ENCODE assay signal across 9 cellular contexts in genomic region chr11:18321622-18321990, GRCh38. TPM values are rescaled to one million over a fixed set of nuclear protein-coding genes. Genes with fewer than 3 reads are reported as not detected.
A peak's percentile ranks its signal among the peaks of the same experiment; 100 is the strongest.
DNase-seq lines count a peak whose midpoint lies in the region; FAIRE-seq and TF ChIP-seq lines count a peak whose summit lies in the region.
"Had no signal": no experiment of that assay in that cellular context is flagged by ENCODE, and none has a peak within 500 bp of the region (broad histone marks: within the 10 kb centered on the region; RNA-seq: fewer than 3 reads in every experiment).

No MANE protein-coding gene starts in this region.

- peak overlapping the region; percentile 93 to 98 for H3K4me3 Mint-ChIP-seq in H9
- H3K4me3 Mint-ChIP-seq in neural crest cell, result peak overlapping the region; percentile 100

- peak overlapping the region; percentile 100 for H3K27ac Mint-ChIP-seq in H9
- peak overlapping the region; percentile 100 for H3K27ac Mint-ChIP-seq in neural crest cell (ENCODE audit: unreplicated experiment)

- H2AK5ac ChIP-seq in H9 (ENCODE audit: insufficient read length, low read length) (no peak overlapping the region), H1 (ENCODE audit: low read depth, low read length) (0 out of 2 replicates have a peak overlapping the region, but pooled peaks have one; percentile 9)

- H3K79me1 ChIP-seq in H9 (ENCODE audit: insufficient read depth, low read depth, low read length, poor library complexity, severe bottlenecking) (no peaks in the 10 kb centered on the region), H1 (ENCODE audit: low read depth, low read length) (no peaks in the 10 kb centered on the region)

- H3K23me2 ChIP-seq in H9 (ENCODE audit: insufficient read length, low read depth, low read length, poor library complexity, severe bottlenecking) (peaks cover 7% of the 10 kb centered on the region), H1 (ENCODE audit: low read depth, low read length) (peaks cover 11% of the 10 kb centered on the region)

- H3K4me1 Mint-ChIP-seq in H9 (peaks cover 26 to 35% of the 10 kb centered on the region in 2 experiments), neural crest cell (peaks cover 69% of the 10 kb centered on the region)

- H3K27me3 ChIP-seq in H9 (ENCODE audit: insufficient read depth, low read length), result no peaks in the 10 kb centered on the region
- H3K27me3 ChIP-seq in OCI-LY3 (ENCODE audit: low read depth, low read length), result no peaks in the 10 kb centered on the region
- H3K27me3 ChIP-seq in H1 (replicated peaks in 1 of 4; ENCODE audit: control insufficient read depth in 3 of 4, extremely low read depth in 1 of 4, insufficient read depth in 3 of 4, low read length in 3 of 4), result no peaks in the 10 kb centered on the region

- H3K23ac ChIP-seq in H9 (ENCODE audit: insufficient read length, low read depth, low read length) (no peak overlapping the region), H1 (ENCODE audit: insufficient read length) (no peak overlapping the region)

- H3K9ac ChIP-seq in H9 (ENCODE audit: extremely low read depth, insufficient read length, low read length), result peak overlapping the region; percentile 91
- H3K9ac ChIP-seq in OCI-LY3 (ENCODE audit: low read length), result peak overlapping the region; percentile 95
- H3K9ac ChIP-seq in H1 (replicated peaks in 1 of 4; ENCODE audit: extremely low read depth in 1 of 4, low read depth in 3 of 4, low read length in 3 of 4), result peak overlapping the region; percentile 91 to 100 (median 98)

- TF ChIP-seq RAD21 in H1 (IDR thresholded peaks at IDR 0.05 in 1 of 2, conservative IDR thresholded peaks at IDR 0.05 in 1 of 2; ENCODE audit: low read depth in 2 of 2, low read length in 2 of 2), result no peak

- H4K8ac ChIP-seq in H9 (replicated peaks; ENCODE audit: insufficient read length, low read depth, low read length) (no peak overlapping the region), H1 (ENCODE audit: extremely low read depth, insufficient read depth, low read length) (peak overlapping the region; percentile 66)

- no peak for TF ChIP-seq EP300 in H1 (IDR thresholded peaks at IDR 0.05; ENCODE audit: borderline replicate concordance in 1 of 2, low read depth in 2 of 2, low read length in 2 of 2)

- H3K79me2 ChIP-seq in H9 (ENCODE audit: insufficient read depth, low read length) (peaks cover 35% of the 10 kb centered on the region; the same call in 1 of the 2 replicates), OCI-LY3 (ENCODE audit: low read length) (peaks cover 93% of the 10 kb centered on the region), H1 (ENCODE audit: control insufficient read depth in 1 of 2, insufficient read depth in 2 of 2, low read length in 2 of 2) (peaks cover 14 to 82% of the 10 kb centered on the region in 2 experiments; a peak in 3 of 4 replicates)

- no peak for FAIRE-seq in H1 (lab: Jason Lieb, UNC)

- H4K20me1 ChIP-seq in H9 (ENCODE audit: control insufficient read depth, insufficient read depth, insufficient read length), result no peaks in the 10 kb centered on the region
- H4K20me1 ChIP-seq in OCI-LY3 (ENCODE audit: insufficient read depth, low read length), result peaks cover 15% of the 10 kb centered on the region; the same call in 1 of the 2 replicates
- peaks cover 0 to 2% of the 10 kb centered on the region in 2 experiments for H4K20me1 ChIP-seq in H1 (replicated peaks in 1 of 2; ENCODE audit: control insufficient read depth in 1 of 2, insufficient read depth in 2 of 2, low read length in 2 of 2)

- H4K5ac ChIP-seq in H9 (ENCODE audit: insufficient read length, low read depth, low read length) (no peak overlapping the region), H1 (ENCODE audit: insufficient read length, low read depth, low read length) (peak overlapping the region; percentile 26)

- H2BK5ac ChIP-seq in H9 (ENCODE audit: insufficient read length, low read length), result no peak overlapping the region
- peak overlapping the region; percentile 100; the same call in 1 of the 2 replicates for H2BK5ac ChIP-seq in H1 (ENCODE audit: low read depth, low read length)

- TF ChIP-seq CTCF in GM12864 (IDR thresholded peaks at IDR 0.05; ENCODE audit: low read depth, low read length, missing control alignments), result no peak
- no peak for TF ChIP-seq CTCF in H9 (conservative IDR thresholded peaks at IDR 0.05)
- TF ChIP-seq CTCF in OCI-LY3 (IDR thresholded peaks at IDR 0.05; ENCODE audit: low read depth, low read length), result no peak
- TF ChIP-seq CTCF in H1 (IDR thresholded peaks at IDR 0.05; ENCODE audit: control extremely low read depth in 1 of 3, insufficient read depth in 1 of 3, low read depth in 1 of 3, low read length in 3 of 3), result no peak
- TF ChIP-seq CTCF in neural crest cell (conservative IDR thresholded peaks at IDR 0.05), result peak; percentile 25

- no peak overlapping the region for H3K4ac ChIP-seq in H9 (ENCODE audit: low read depth, low read length)
- H3K4ac ChIP-seq in H1 (replicated peaks; ENCODE audit: insufficient read length, low read depth, low read length), result no peak overlapping the region

- H3K14ac ChIP-seq in H9 (ENCODE audit: insufficient read depth, low read length), result peak overlapping the region; percentile 30; the same call in 1 of the 2 replicates
- H3K14ac ChIP-seq in H1 (ENCODE audit: insufficient read length), result peak overlapping the region; percentile 84

- H3K36me3 ChIP-seq in OCI-LY3 (replicated peaks; ENCODE audit: low read depth, low read length) (peaks cover 21% of the 10 kb centered on the region), H1 (ENCODE audit: control insufficient read depth in 2 of 4, insufficient read depth in 4 of 4, low read length in 3 of 4) (peaks cover 0 to 6% (median 0%) of the 10 kb centered on the region in 4 experiments; a peak in 1 of 8 replicates)

- H3K27ac ChIP-seq in H9 (ENCODE audit: insufficient read length, low read depth, low read length) (peak overlapping the region; percentile 19), OCI-LY3 (ENCODE audit: low read length) (peak overlapping the region; percentile 92), H1 (ENCODE audit: low read depth, low read length) (peak overlapping the region; percentile 100)

- H4K91ac ChIP-seq in H9 (ENCODE audit: insufficient read length, low read depth, low read length), result no peak overlapping the region
- no peak overlapping the region for H4K91ac ChIP-seq in H1 (replicated peaks; ENCODE audit: insufficient read length, low read length)

- POLR2A ChIA-PET in H1 (lab: Charles Lee; ENCODE audit: partially characterized antibody), result interaction anchor here (0.7 to 3.6 kb wide), 7 partner anchors 9 to 205 kb away, joined by 3 to 24 read pairs (median 9); partner anchors contain the start of genes LDHA and TSG101

- H3K27me3 Mint-ChIP-seq in H9 (ENCODE audit: low read depth) (no peaks in the 10 kb centered on the region), neural crest cell (ENCODE audit: low read depth) (no peaks in the 10 kb centered on the region)

- no peak overlapping the region for H2BK15ac ChIP-seq in H9 (ENCODE audit: low read depth, low read length)
- no peak overlapping the region for H2BK15ac ChIP-seq in H1 (ENCODE audit: low read length)

- H3K36me3 Mint-ChIP-seq in H9 (ENCODE audit: insufficient read depth in 1 of 3, low read depth in 3 of 3) (peaks cover 2 to 27% (median 23%) of the 10 kb centered on the region in 3 experiments; a peak in 6 of 7 replicates), neural crest cell (ENCODE audit: low read depth) (no peaks in the 10 kb centered on the region)

- WGBS in H9 (ENCODE audit: extremely low coverage, insufficient read length, low lambda C conversion rate), result no CpG with 5 or more reads among the region's 3 CpGs
- WGBS in H1 (ENCODE audit: extremely low coverage in 1 of 2, insufficient coverage in 1 of 2, insufficient read length in 1 of 2, insufficient replicate concordance in 2 of 2, low coverage in 1 of 2, low lambda C conversion rate in 2 of 2, missing lambda C conversion rate in 1 of 2), 2 experiments, result 0% methylated on average over 3 of the region's 3 CpGs; no CpG with 5 or more reads in 1 of the 2 experiments

- H3K4me1 ChIP-seq in H9 (ENCODE audit: insufficient read depth, low read length) (no peaks in the 10 kb centered on the region; the same call in 1 of the 2 replicates), OCI-LY3 (ENCODE audit: low read length) (peaks cover 42% of the 10 kb centered on the region), H1 (replicated peaks in 1 of 4; ENCODE audit: control insufficient read depth in 3 of 4, insufficient read depth in 4 of 4, low read length in 3 of 4) (no peaks in the 10 kb centered on the region; a peak in 2 of 7 replicates)

- H3K18ac ChIP-seq in H9 (ENCODE audit: insufficient read length, low read depth, low read length) (peak overlapping the region; percentile 6), H1 (ENCODE audit: extremely low read depth, low read length) (no peak overlapping the region)

- H2BK12ac ChIP-seq in H9 (ENCODE audit: insufficient read length, low read depth, low read length), result no peak overlapping the region
- no peak overlapping the region for H2BK12ac ChIP-seq in H1 (ENCODE audit: low read depth, low read length)

- H3K9me3 ChIP-seq in H9 (ENCODE audit: control insufficient read depth, low read depth, low read length) (no peaks in the 10 kb centered on the region), OCI-LY3 (ENCODE audit: insufficient read depth, low read length) (no peaks in the 10 kb centered on the region), H1 (ENCODE audit: insufficient read depth in 2 of 2, low read depth in 1 of 2, low read length in 1 of 2) (no peaks in the 10 kb centered on the region)

- H3K56ac ChIP-seq in H9 (ENCODE audit: insufficient read length, low read depth, low read length) (no peak overlapping the region), H1 (replicated peaks; ENCODE audit: insufficient read length, low read depth, low read length) (peak overlapping the region; percentile 42)

- no peak for TF ChIP-seq POLR2A in H1 (IDR thresholded peaks at IDR 0.05; ENCODE audit: control extremely low read depth in 1 of 2, low read depth in 2 of 2, low read length in 2 of 2)

- no peak overlapping the region for H3T11ph ChIP-seq in H9 (ENCODE audit: low read length)

- H3K9me3 Mint-ChIP-seq in H9 (no peaks in the 10 kb centered on the region; a peak in 1 of 5 replicates), neural crest cell (no peaks in the 10 kb centered on the region)

- CTCF ChIA-PET in H1 (lab: Charles Lee; ENCODE audit: partially characterized antibody), result interaction anchor here (1.1 kb wide), 1 partner anchor 400 kb away, joined by 5 read pairs; no protein-coding TSS in a partner anchor

- H2BK20ac ChIP-seq in H9 (ENCODE audit: low read depth, low read length, poor library complexity, severe bottlenecking) (no peak overlapping the region), H1 (ENCODE audit: low read length) (no peak overlapping the region)

- DNase-seq in GM12864 (ENCODE audit: low read depth) (no peak), H9 (no peak), H1 (ENCODE audit: low read depth in 1 of 2, low spot score in 2 of 2) (no peak), neural crest cell (ENCODE audit: low read depth, low spot score) (no peak), ecto neural progenitor cell (ENCODE audit: low spot score) (no peak), kidney tubule cell (ENCODE audit: low spot score) (no peak), COLO668 (lab: John Stamatoyannopoulos, UW; ENCODE audit: unreplicated experiment) (no peak)

- H2BK120ac ChIP-seq in H9 (ENCODE audit: low read depth, low read length, poor library complexity, severe bottlenecking) (no peak overlapping the region), H1 (replicated peaks; ENCODE audit: low read depth, low read length) (no peak overlapping the region)

- peak overlapping the region; percentile 98 for H3K4me2 ChIP-seq in H9 (ENCODE audit: insufficient read depth, insufficient read length, low read length)
- peak overlapping the region; percentile 79 for H3K4me2 ChIP-seq in OCI-LY3 (ENCODE audit: low read length)
- peak overlapping the region; percentile 77 to 89 for H3K4me2 ChIP-seq in H1 (ENCODE audit: insufficient read depth in 1 of 2, low read depth in 2 of 2, low read length in 2 of 2)

- H2AFZ ChIP-seq in H9 (ENCODE audit: low read length) (peak overlapping the region; percentile 10), OCI-LY3 (ENCODE audit: low read depth, low read length) (peak overlapping the region; percentile 49), H1 (ENCODE audit: low read length) (peak overlapping the region; percentile 59)

- H3K4me3 ChIP-seq in GM12864 (ENCODE audit: low read depth, low read length), result peak overlapping the region; percentile 74
- peak overlapping the region; percentile 91 for H3K4me3 ChIP-seq in OCI-LY3 (ENCODE audit: low read length)
- peak overlapping the region; percentile 75 to 92 (median 86) for H3K4me3 ChIP-seq in H1 (ENCODE audit: extremely low read depth in 1 of 4, insufficient read depth in 2 of 4, low read depth in 3 of 4, low read length in 4 of 4)

RNA-seq across cellular contexts. Expression of gene HPS5, which starts 0.3 kb away (rescaled TPM):
- total RNA-seq in H9 (2021) (15.4 TPM in 2 replicates), neural crest cell (23.9 and 24.2 TPM in 2 replicates)
- 16.7 and 18.5 TPM in 2 replicates for total RNA-seq in H1 (2021; fragmentation: NEBNext Ultra II Directional; extraction: Animal tissue kit (Norgen Biotek cat#: 25700))
- polyA plus RNA-seq in H1 (2011; rRNA removed), result 3.9 and 5.0 TPM in 2 replicates
- 7.9 TPM for polyA plus RNA-seq in H1 (2011; cell fraction: cytosol; rRNA removed)
- 4.8 TPM for polyA plus RNA-seq in H1 (2011; cell fraction: nucleus; rRNA removed)
- polyA plus RNA-seq in H1 (2012, experiment 1 of 2), result 7.5 to 12.8 TPM (median 10.5 TPM) in 4 replicates
- polyA plus RNA-seq in H1 (2012, experiment 2 of 2), result 0.72 TPM
- polyA plus RNA-seq in H1 (2013, experiment 1 of 2), result 8.1 TPM
- 7.4 TPM for polyA plus RNA-seq in H1 (2013, experiment 2 of 2)
- 20.2 and 23.0 TPM in 2 replicates for polyA minus RNA-seq in H1 (2011; rRNA and poly(A)+ RNA removed)
- polyA minus RNA-seq in H1 (2011; cell fraction: cytosol; rRNA and poly(A)+ RNA removed), result 11.0 TPM
- polyA minus RNA-seq in H1 (2011; cell fraction: nucleus; rRNA and poly(A)+ RNA removed), result 19.3 TPM

RNA-seq across cellular contexts. Expression of gene GTF2H1, which starts 0.8 kb away (rescaled TPM):
- 39.4 and 39.5 TPM in 2 replicates for total RNA-seq in H9 (2021)
- 26.3 and 28.0 TPM in 2 replicates for total RNA-seq in H1 (2021; fragmentation: NEBNext Ultra II Directional; extraction: Animal tissue kit (Norgen Biotek cat#: 25700))
- 9.1 and 9.3 TPM in 2 replicates for polyA plus RNA-seq in H1 (2011; rRNA removed)
- polyA plus RNA-seq in H1 (2011; cell fraction: cytosol; rRNA removed), result 13.2 TPM
- 17.3 TPM for polyA plus RNA-seq in H1 (2011; cell fraction: nucleus; rRNA removed)
- 12.8 to 22.2 TPM (median 16.6 TPM) in 4 replicates for polyA plus RNA-seq in H1 (2012, experiment 1 of 2)
- polyA plus RNA-seq in H1 (2012, experiment 2 of 2), result 1.7 TPM
- polyA plus RNA-seq in H1 (2013, experiment 1 of 2), result 16.9 TPM
- polyA plus RNA-seq in H1 (2013, experiment 2 of 2), result 16.1 TPM
- polyA minus RNA-seq in H1 (2011; rRNA and poly(A)+ RNA removed), result 21.8 and 34.5 TPM in 2 replicates
- 17.3 TPM for polyA minus RNA-seq in H1 (2011; cell fraction: cytosol; rRNA and poly(A)+ RNA removed)
- 35.7 TPM for polyA minus RNA-seq in H1 (2011; cell fraction: nucleus; rRNA and poly(A)+ RNA removed)
- total RNA-seq in neural crest cell, result 39.5 and 41.7 TPM in 2 replicates

RNA-seq across cellular contexts. Expression of gene SAA1, which starts 55.5 kb away (rescaled TPM):
- total RNA-seq in H9 (2021) (not detected in 2 replicates), neural crest cell (not detected in 2 replicates)
- not detected in 2 replicates for total RNA-seq in H1 (2021; fragmentation: NEBNext Ultra II Directional; extraction: Animal tissue kit (Norgen Biotek cat#: 25700))
- 0.41 TPM in 1 of 2 replicates, not detected in the other for polyA plus RNA-seq in H1 (2011; rRNA removed)
- 0.21 TPM for polyA plus RNA-seq in H1 (2011; cell fraction: cytosol; rRNA removed)
- polyA plus RNA-seq in H1 (2011; cell fraction: nucleus; rRNA removed), result 0.43 TPM
- polyA plus RNA-seq in H1 (2012, experiment 1 of 2), result 0.32 to 0.37 TPM in 2 of 4 replicates, not detected in the others
- 0.84 TPM for polyA plus RNA-seq in H1 (2012, experiment 2 of 2)
- polyA plus RNA-seq in H1 (2013, experiment 1 of 2), result not detected
- polyA plus RNA-seq in H1 (2013, experiment 2 of 2), result not detected
- polyA minus RNA-seq in H1 (2011; rRNA and poly(A)+ RNA removed), result not detected in 2 replicates
- polyA minus RNA-seq in H1 (2011; cell fraction: cytosol; rRNA and poly(A)+ RNA removed), result not detected
- not detected for polyA minus RNA-seq in H1 (2011; cell fraction: nucleus; rRNA and poly(A)+ RNA removed)
- total RNA-seq: activated CD8-positive, alpha-beta memory T cell treated with anti-CD3 and anti-CD28 coated beads for 36 hours had no signal

Comparison
In these comparisons a context has a peak if more than half of its experiments do, and no peak if none do; other contexts are left out.
1. H3K27ac ChIP-seq: peak in every context shown above with its lines; median percentile 100 in H1; 92 in OCI-LY3; 19 in H9.